12 cellular contexts compared by ENCODE assay signal in genomic region chr4:7855731-7856130, GRCh38.
DNase-seq lines count a peak whose midpoint lies in the region; ATAC-seq and TF ChIP-seq lines count a peak whose summit lies in the region.
"Had no signal": no experiment of that assay in that cellular context is flagged by ENCODE, and none has a peak within 500 bp of the region (broad histone marks: within the 10 kb centered on the region; RNA-seq: fewer than 3 reads in every experiment).

No MANE protein-coding gene starts in this region.

- no peak overlapping the region for H3K4me3 ChIP-seq in gastroesophageal sphincter
- H3K4me3 ChIP-seq: SJCRH30 had no signal

- peak overlapping the region; percentile 70 for H3K27ac Mint-ChIP-seq in stimulated activated naive CD8-positive, alpha-beta T cell treated with anti-CD3 and anti-CD28 coated beads, Interleukin-15, Interleukin-2, amounts not matched to agents 100 ng/mL and 50 ng/mL, for 24 hours
- H3K27ac Mint-ChIP-seq in activated T-helper 17 cell treated with anti-CD3 and anti-CD28 coated beads, Interleukin-2, amount 50 U/mL, for 72 hours = peak overlapping the region; percentile 89

- no peak for ATAC-seq in stimulated activated naive CD8-positive, alpha-beta T cell treated with anti-CD3 and anti-CD28 coated beads, Interleukin-15, Interleukin-2, amounts not matched to agents 100 U/mL and 50 U/mL, for 24 hours
- ATAC-seq in activated T-helper 17 cell treated with anti-CD3 and anti-CD28 coated beads, Interleukin-2, amount 50 U/mL, for 72 hours (replicated peaks) = no peak
- no peak for ATAC-seq in gastroesophageal sphincter

- H3K36me3 ChIP-seq in gastroesophageal sphincter = peaks cover 0 to 40% of the 10 kb centered on the region in 2 donors

- peaks cover 71% of the 10 kb centered on the region for H3K4me1 Mint-ChIP-seq in stimulated activated naive CD8-positive, alpha-beta T cell treated with anti-CD3 and anti-CD28 coated beads, Interleukin-15, Interleukin-2, amounts not matched to agents 100 ng/mL and 50 ng/mL, for 24 hours (ENCODE audit: low read depth)
- H3K4me1 Mint-ChIP-seq in activated T-helper 17 cell treated with anti-CD3 and anti-CD28 coated beads, Interleukin-2, amount 50 U/mL, for 72 hours = peaks cover 68% of the 10 kb centered on the region

- no peaks in the 10 kb centered on the region for H3K27me3 Mint-ChIP-seq in stimulated activated naive CD8-positive, alpha-beta T cell treated with anti-CD3 and anti-CD28 coated beads, Interleukin-15, Interleukin-2, amounts not matched to agents 100 ng/mL and 50 ng/mL, for 24 hours
- H3K27me3 Mint-ChIP-seq in activated T-helper 17 cell treated with anti-CD3 and anti-CD28 coated beads, Interleukin-2, amount 50 U/mL, for 72 hours = no peaks in the 10 kb centered on the region

- DNase-seq in stimulated activated naive CD8-positive, alpha-beta T cell treated with anti-CD3 and anti-CD28 coated beads, Interleukin-15, Interleukin-2, amounts not matched to agents 100 U/mL and 50 U/mL, for 24 hours = no peak
- no peak for DNase-seq in HT-29 (ENCODE audit: low spot score)
- no peak for DNase-seq in NCI-H82 treated with DMSO at 0.1 percent for 48 hours (lab: John Stamatoyannopoulos, UW; ENCODE audit: unreplicated experiment)
- DNase-seq in NOMO-1 treated with DMSO at 0.1 percent for 48 hours (lab: John Stamatoyannopoulos, UW; ENCODE audit: unreplicated experiment) = no peak
- DNase-seq in AG08396 (ENCODE audit: low spot score) = no peak
- DNase-seq: effector CD8-positive, alpha-beta T cell; GF-D8; midbrain; SJCRH30 had no signal

- TF ChIP-seq POLR2A in gastroesophageal sphincter (IDR thresholded peaks at IDR 0.05) = no peak

- WGBS in gastroesophageal sphincter (ENCODE audit: low coverage in 1 of 2), 2 donors = 87 to 92% methylated on average over 4 to 6 of the region's 10 CpGs

- no peak overlapping the region for H3K4me3 Mint-ChIP-seq in stimulated activated naive CD8-positive, alpha-beta T cell treated with anti-CD3 and anti-CD28 coated beads, Interleukin-15, Interleukin-2, amounts not matched to agents 100 ng/mL and 50 ng/mL, for 24 hours
- peak overlapping the region; percentile 69 for H3K4me3 Mint-ChIP-seq in activated T-helper 17 cell treated with anti-CD3 and anti-CD28 coated beads, Interleukin-2, amount 50 U/mL, for 72 hours

- H3K9me3 Mint-ChIP-seq in stimulated activated naive CD8-positive, alpha-beta T cell treated with anti-CD3 and anti-CD28 coated beads, Interleukin-15, Interleukin-2, amounts not matched to agents 100 ng/mL and 50 ng/mL, for 24 hours = no peaks in the 10 kb centered on the region
- no peaks in the 10 kb centered on the region for H3K9me3 Mint-ChIP-seq in activated T-helper 17 cell treated with anti-CD3 and anti-CD28 coated beads, Interleukin-2, amount 50 U/mL, for 72 hours

- peaks cover 3 to 83% (median 15%) of the 10 kb centered on the region in 3 donors for H3K4me1 ChIP-seq in gastroesophageal sphincter
- H3K4me1 ChIP-seq: SJCRH30 had no signal

- peaks cover 16% of the 10 kb centered on the region for H3K36me3 Mint-ChIP-seq in stimulated activated naive CD8-positive, alpha-beta T cell treated with anti-CD3 and anti-CD28 coated beads, Interleukin-15, Interleukin-2, amounts not matched to agents 100 ng/mL and 50 ng/mL, for 24 hours (ENCODE audit: low read depth)
- peaks cover 22% of the 10 kb centered on the region for H3K36me3 Mint-ChIP-seq in activated T-helper 17 cell treated with anti-CD3 and anti-CD28 coated beads, Interleukin-2, amount 50 U/mL, for 72 hours (ENCODE audit: low read depth)

- peak overlapping the region in 3 of 4 donors; percentile 62 to 70 (median 69) for H3K27ac ChIP-seq in gastroesophageal sphincter
- H3K27ac ChIP-seq: SJCRH30 had no signal

- no peak for TF ChIP-seq EP300 in gastroesophageal sphincter (IDR thresholded peaks at IDR 0.05)

- H3K27me3 ChIP-seq in gastroesophageal sphincter = no peaks in the 10 kb centered on the region
- H3K27me3 ChIP-seq: SJCRH30 had no signal

- no peaks in the 10 kb centered on the region for H3K9me3 ChIP-seq in gastroesophageal sphincter
- H3K9me3 ChIP-seq: SJCRH30 had no signal

- TF ChIP-seq CTCF in gastroesophageal sphincter (IDR thresholded peaks at IDR 0.05) = no peak
